25 cellular contexts compared by ENCODE assay signal in the genomic region with DNA sequence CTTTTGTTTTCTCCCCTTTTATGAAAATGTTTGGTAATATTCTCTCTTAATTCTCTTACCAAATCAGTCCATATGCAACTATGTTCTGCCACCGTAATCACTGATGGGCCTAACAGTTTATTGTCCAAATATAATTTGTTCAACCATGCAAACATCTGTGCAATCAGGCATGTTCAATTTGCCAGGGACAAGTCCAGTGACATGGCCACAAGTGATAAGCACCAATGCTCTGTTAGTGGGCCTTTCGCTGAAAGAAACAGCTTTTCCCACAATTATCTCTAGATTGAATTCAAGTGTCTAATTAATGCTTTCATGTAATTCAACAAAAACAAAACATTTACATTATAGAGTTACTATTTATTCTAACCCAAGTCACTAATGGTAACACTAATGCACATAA.
"Had no signal": no experiment of that assay in that cellular context is flagged by ENCODE, and none has a peak within 500 bp of the region (broad histone marks: within the 10 kb centered on the region; RNA-seq: fewer than 3 reads in every experiment).

No MANE protein-coding gene starts in this region.

- H3K4me1 ChIP-seq: foreskin keratinocyte had no signal

- H3K27ac Mint-ChIP-seq: immature natural killer cell, mesothelial cell of epicardium, naive B cell had no signal

- FAIRE-seq: colon, endometrium, endothelial cell of umbilical vein, frontal cortex, keratinocyte had no signal

- H3K27me3 Mint-ChIP-seq: naive B cell had no signal

- H3K27me3 ChIP-seq: dorsolateral prefrontal cortex, esophagus muscularis mucosa, foreskin keratinocyte, gastroesophageal sphincter, heart left ventricle, hepatocyte, left lung had no signal

- DNase-seq: dermis blood vessel endothelial cell; dorsolateral prefrontal cortex; effector CD4-positive, alpha-beta T cell; effector memory CD4-positive, alpha-beta T cell; foreskin keratinocyte; heart left ventricle; hypothalamus; immature natural killer cell; left cardiac atrium; left lung; left ventricle myocardium superior; lower lobe of right lung; mesenchymal stem cell; mucosa of descending colon; naive B cell had no signal

- H3K4me1 Mint-ChIP-seq: immature natural killer cell had no signal

- H3K4me3 Mint-ChIP-seq: immature natural killer cell, mesothelial cell of epicardium had no signal

- H3K36me3 ChIP-seq: esophagus muscularis mucosa, gastroesophageal sphincter, heart left ventricle, left lung, lower lobe of right lung had no signal

- H3K4me3 ChIP-seq: coronary artery, dorsolateral prefrontal cortex, esophagus muscularis mucosa, gastroesophageal sphincter, heart left ventricle, hepatocyte, left lung, lower lobe of right lung, mucosa of descending colon had no signal

- H3K27ac ChIP-seq: coronary artery, dorsolateral prefrontal cortex, esophagus muscularis mucosa, foreskin keratinocyte, gastroesophageal sphincter, heart left ventricle, hepatocyte, left lung, lower lobe of right lung had no signal
